In the genomic region with DNA sequence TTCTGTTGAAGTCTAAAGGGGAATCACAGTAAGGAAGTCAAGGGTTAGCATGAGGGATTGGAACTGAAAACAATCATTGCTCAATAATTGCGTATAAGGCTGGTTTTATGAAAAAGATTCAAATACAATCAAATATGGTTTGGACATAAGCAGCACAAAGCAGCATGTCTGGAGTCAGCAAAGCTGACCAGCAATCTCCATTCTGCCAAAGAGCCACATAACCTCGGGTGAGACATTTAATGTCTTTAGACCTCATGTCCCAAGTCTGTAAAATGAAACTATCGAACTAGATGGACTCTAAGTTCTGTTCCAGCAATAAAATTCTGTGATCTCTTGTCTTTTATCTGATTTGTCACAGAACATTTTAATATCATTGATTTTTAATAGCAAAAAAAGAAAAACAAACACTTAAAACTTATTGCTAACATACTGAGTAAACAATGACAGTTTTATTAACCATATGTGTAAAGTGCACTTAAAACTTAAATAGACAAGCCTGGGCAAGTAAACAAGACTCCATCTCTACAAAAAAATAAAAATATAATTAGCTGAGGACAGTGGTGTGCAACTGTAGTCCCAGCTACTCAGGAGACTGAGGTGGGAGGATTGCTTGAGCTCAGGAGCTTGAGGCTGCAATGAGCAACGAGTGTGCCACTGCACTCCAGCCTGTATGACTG, we compare ENCODE assay signal across 16 cellular contexts.
"Had no signal": no experiment of that assay in that cellular context is flagged by ENCODE, and none has a peak within 500 bp of the region (broad histone marks: within the 10 kb centered on the region; RNA-seq: fewer than 3 reads in every experiment).

No MANE protein-coding gene starts in this region.

- H3K4me3 Mint-ChIP-seq: activated CD4-positive, alpha-beta T cell treated with anti-CD3 and anti-CD28 coated beads, Interleukin-2, amount 10 ng/mL, durations not matched to agents 7 days and 5 days; activated naive CD8-positive, alpha-beta T cell treated with anti-CD3 and anti-CD28 coated beads, Interleukin-2, amount 10 ng/mL, durations not matched to agents 7 days and 5 days; activated T-helper 1 cell treated with anti-CD3 and anti-CD28 coated beads, Interleukin-12 subunit alpha, Interleukin-12 subunit beta, Interleukin-2, Interleukin-4 antibody, amounts not matched to agents 30 ng/mL and 10 ng/mL and 1 ng/mL, durations not matched to agents 14 hours and 24 hours and 36 hours; dendritic cell treated with granulocyte-macrophage colony-stimulating factor and Interleukin-4, amounts not matched to agents 40 ng/mL and 50 ng/mL, for 4 days; memory B cell; naive thymus-derived CD8-positive, alpha-beta T cell; stimulated activated effector memory CD8-positive, alpha-beta T cell treated with anti-CD3 and anti-CD28 coated beads, Interleukin-12 subunit alpha, Interleukin-12 subunit beta, amount 100 ng/mL, for 72 hours had no signal

- DNase-seq: activated CD4-positive, alpha-beta T cell treated with anti-CD3 and anti-CD28 coated beads, Interleukin-2, amount 10 ng/mL, durations not matched to agents 7 days and 5 days; activated CD8-positive, alpha-beta memory T cell treated with anti-CD3 and anti-CD28 coated beads, Interleukin-2, amount 50 U/mL, for 48 hours; activated naive CD8-positive, alpha-beta T cell treated with anti-CD3 and anti-CD28 coated beads, Interleukin-2, amount 10 ng/mL, durations not matched to agents 7 days and 5 days; anterior cingulate cortex; cerebellar nuclear complex; effector memory CD4-positive, alpha-beta T cell; foreskin melanocyte; left ventricle myocardium superior; naive thymus-derived CD8-positive, alpha-beta T cell; retina; stimulated activated CD4-positive, alpha-beta T cell treated with anti-CD3 and anti-CD28 coated beads, Interleukin-12 subunit alpha, Interleukin-12 subunit beta, amount 100 ng/mL, for 4 hours; stimulated activated CD4-positive, alpha-beta T cell treated with anti-CD3 and anti-CD28 coated beads, Interleukin-2, amount 100 ng/mL, for 24 hours had no signal

- H3K27ac Mint-ChIP-seq: activated CD4-positive, alpha-beta T cell treated with anti-CD3 and anti-CD28 coated beads, Interleukin-2, amount 10 ng/mL, durations not matched to agents 7 days and 5 days; activated naive CD8-positive, alpha-beta T cell treated with anti-CD3 and anti-CD28 coated beads, Interleukin-2, amount 10 ng/mL, durations not matched to agents 7 days and 5 days; activated T-helper 1 cell treated with anti-CD3 and anti-CD28 coated beads, Interleukin-12 subunit alpha, Interleukin-12 subunit beta, Interleukin-2, Interleukin-4 antibody, amounts not matched to agents 30 ng/mL and 10 ng/mL and 1 ng/mL, durations not matched to agents 14 hours and 24 hours and 36 hours; dendritic cell treated with granulocyte-macrophage colony-stimulating factor and Interleukin-4, amounts not matched to agents 40 ng/mL and 50 ng/mL, for 4 days; memory B cell; naive thymus-derived CD8-positive, alpha-beta T cell; stimulated activated effector memory CD8-positive, alpha-beta T cell treated with anti-CD3 and anti-CD28 coated beads, Interleukin-12 subunit alpha, Interleukin-12 subunit beta, amount 100 ng/mL, for 72 hours had no signal

- H3K4me1 Mint-ChIP-seq: activated CD4-positive, alpha-beta T cell treated with anti-CD3 and anti-CD28 coated beads, Interleukin-2, amount 10 ng/mL, durations not matched to agents 7 days and 5 days; activated naive CD8-positive, alpha-beta T cell treated with anti-CD3 and anti-CD28 coated beads, Interleukin-2, amount 10 ng/mL, durations not matched to agents 7 days and 5 days; memory B cell; naive thymus-derived CD8-positive, alpha-beta T cell; stimulated activated effector memory CD8-positive, alpha-beta T cell treated with anti-CD3 and anti-CD28 coated beads, Interleukin-12 subunit alpha, Interleukin-12 subunit beta, amount 100 ng/mL, for 72 hours had no signal

- H3K36me3 Mint-ChIP-seq: activated naive CD8-positive, alpha-beta T cell treated with anti-CD3 and anti-CD28 coated beads, Interleukin-2, amount 10 ng/mL, durations not matched to agents 7 days and 5 days; memory B cell; stimulated activated effector memory CD8-positive, alpha-beta T cell treated with anti-CD3 and anti-CD28 coated beads, Interleukin-12 subunit alpha, Interleukin-12 subunit beta, amount 100 ng/mL, for 72 hours had no signal

- ATAC-seq: left ventricle myocardium superior; naive thymus-derived CD8-positive, alpha-beta T cell; stimulated activated effector memory CD8-positive, alpha-beta T cell treated with anti-CD3 and anti-CD28 coated beads, Interleukin-12 subunit alpha, Interleukin-12 subunit beta, amount 100 ng/mL, for 72 hours had no signal

- H3K27me3 Mint-ChIP-seq: activated CD4-positive, alpha-beta T cell treated with anti-CD3 and anti-CD28 coated beads, Interleukin-2, amount 10 ng/mL, durations not matched to agents 7 days and 5 days; activated naive CD8-positive, alpha-beta T cell treated with anti-CD3 and anti-CD28 coated beads, Interleukin-2, amount 10 ng/mL, durations not matched to agents 7 days and 5 days; dendritic cell treated with granulocyte-macrophage colony-stimulating factor and Interleukin-4, amounts not matched to agents 40 ng/mL and 50 ng/mL, for 4 days; memory B cell had no signal

- H3K9me3 Mint-ChIP-seq: activated CD4-positive, alpha-beta T cell treated with anti-CD3 and anti-CD28 coated beads, Interleukin-2, amount 10 ng/mL, durations not matched to agents 7 days and 5 days; activated naive CD8-positive, alpha-beta T cell treated with anti-CD3 and anti-CD28 coated beads, Interleukin-2, amount 10 ng/mL, durations not matched to agents 7 days and 5 days; memory B cell had no signal
